15 cellular contexts compared by ENCODE assay signal in the genomic region with DNA sequence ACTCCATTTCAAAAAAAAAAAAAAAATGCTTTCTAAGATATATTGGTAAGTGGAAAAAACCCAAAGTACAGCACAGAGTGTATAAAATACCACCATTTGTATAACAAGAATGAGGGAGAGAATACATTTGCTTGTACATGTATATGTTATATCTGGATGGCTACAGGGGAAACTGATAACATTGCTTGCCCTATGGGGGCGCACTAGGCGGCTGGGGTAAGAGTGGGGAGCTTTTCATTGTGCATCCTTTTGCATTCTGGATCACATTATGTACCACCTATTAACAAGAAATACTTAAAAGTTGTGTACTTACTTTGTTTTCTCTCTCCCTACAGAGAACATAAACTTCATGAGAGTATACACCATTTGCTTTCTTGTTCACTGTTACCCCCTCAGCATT. TPM values are rescaled to one million over a fixed set of nuclear protein-coding genes. Genes with fewer than 3 reads are reported as not detected.
DNase-seq lines count a peak whose midpoint lies in the region; ATAC-seq and TF ChIP-seq lines count a peak whose summit lies in the region.
"Had no signal": no experiment of that assay in that cellular context is flagged by ENCODE, and none has a peak within 500 bp of the region (broad histone marks: within the 10 kb centered on the region; RNA-seq: fewer than 3 reads in every experiment).

No MANE protein-coding gene starts in this region.

- H4K20me1 ChIP-seq in DND-41 (ENCODE audit: insufficient read depth, low read length) (0 out of 2 replicates have a peak, but pooled peaks cover 2% of the 10 kb centered on the region), Loucy (ENCODE audit: insufficient read depth, low read length, poor library complexity, severe bottlenecking) (no peaks in the 10 kb centered on the region), OCI-LY7 (ENCODE audit: insufficient read depth, low read length) (no peaks in the 10 kb centered on the region)
- H4K20me1 ChIP-seq: BLaER1 had no signal

- H3K4me2 ChIP-seq in DND-41 (ENCODE audit: insufficient read depth, low read length) (no peak overlapping the region), Loucy (ENCODE audit: low read depth, low read length, poor library complexity, severe bottlenecking) (no peak overlapping the region), OCI-LY7 (ENCODE audit: low read length) (no peak overlapping the region), neuronal stem cell (ENCODE audit: insufficient read depth, low read length, poor library complexity, severe bottlenecking) (no peak overlapping the region)
- H3K4me2 ChIP-seq: BLaER1 had no signal

- H4K8ac ChIP-seq in neuronal stem cell (ENCODE audit: low read depth, low read length), result no peak overlapping the region

- H3K9ac ChIP-seq in DND-41 (ENCODE audit: low read depth, low read length), result no peak overlapping the region
- no peak overlapping the region for H3K9ac ChIP-seq in Loucy (ENCODE audit: low read depth, low read length, poor library complexity, severe bottlenecking)
- no peak overlapping the region for H3K9ac ChIP-seq in neuronal stem cell (ENCODE audit: low read depth, low read length, poor library complexity)
- H3K9ac ChIP-seq: BLaER1, GM23248 had no signal

- BruUV-seq in OCI-LY7 (replicated peaks; lab: Mats Ljungman, UMichigan), result no TSS peak

- H2BK15ac ChIP-seq in neuronal stem cell (ENCODE audit: low read length), result no peak overlapping the region

- CTCF ChIA-PET in OCI-LY7 (lab: Charles Lee; ENCODE audit: unreplicated experiment), result interaction anchor here (1.1 kb wide), 1 partner anchor 94 kb away, joined by 3 read pairs; no protein-coding TSS in a partner anchor

- H3K9me3 ChIP-seq in DND-41 (ENCODE audit: insufficient read depth, low read length, severe bottlenecking) (no peaks in the 10 kb centered on the region), Loucy (ENCODE audit: insufficient read depth, low read depth, low read length) (no peaks in the 10 kb centered on the region), OCI-LY7 (ENCODE audit: low read length) (no peaks in the 10 kb centered on the region), esophagus muscularis mucosa (no peaks in the 10 kb centered on the region), neuronal stem cell (replicated peaks in 1 of 2; ENCODE audit: control insufficient read depth in 2 of 2, insufficient read depth in 1 of 2, low read depth in 1 of 2, low read length in 2 of 2) (no peaks in the 10 kb centered on the region)
- H3K9me3 ChIP-seq: BLaER1 had no signal

- no peaks in the 10 kb centered on the region for H3K9me2 ChIP-seq in Loucy (replicated peaks; ENCODE audit: low read depth, low read length)
- no peaks in the 10 kb centered on the region for H3K9me2 ChIP-seq in OCI-LY7 (ENCODE audit: insufficient read depth, low read length)

- POLR2A ChIA-PET in OCI-LY7 (lab: Charles Lee), result interaction anchor here (0.6 to 1.6 kb wide), 3 partner anchors 10 to 94 kb away, joined by 3 to 4 read pairs (median 4); no protein-coding TSS in a partner anchor

- H2AK5ac ChIP-seq in neuronal stem cell (ENCODE audit: low read depth, low read length), result no peak overlapping the region

- H2BK5ac ChIP-seq in neuronal stem cell (ENCODE audit: low read length), result no peak overlapping the region

- 79% methylated on average over 2 of the region's 2 CpGs for WGBS in esophagus muscularis mucosa
- no CpG with 5 or more reads among the region's 2 CpGs for WGBS in neuronal stem cell (ENCODE audit: extremely low coverage in 2 of 2, insufficient read length in 2 of 2, insufficient replicate concordance in 1 of 2), 2 donors

- H3K18ac ChIP-seq in neuronal stem cell (ENCODE audit: low read length), result no peak overlapping the region

- H2BK120ac ChIP-seq in neuronal stem cell (ENCODE audit: low read depth, low read length), result no peak overlapping the region

- peaks cover 10% of the 10 kb centered on the region for H3K4me1 ChIP-seq in DND-41 (ENCODE audit: insufficient read depth, low read length)
- H3K4me1 ChIP-seq in Loucy (ENCODE audit: insufficient read depth, low read length, poor library complexity, severe bottlenecking), result no peaks in the 10 kb centered on the region
- peaks cover 5% of the 10 kb centered on the region for H3K4me1 ChIP-seq in OCI-LY7 (ENCODE audit: insufficient read depth, low read length, poor library complexity, severe bottlenecking)
- peaks cover 0 to 6% (median 5%) of the 10 kb centered on the region in 4 donors for H3K4me1 ChIP-seq in esophagus muscularis mucosa
- H3K4me1 ChIP-seq in neuronal stem cell (ENCODE audit: control insufficient read depth in 2 of 2, insufficient read depth in 1 of 2, low read depth in 1 of 2, low read length in 2 of 2), result no peaks in the 10 kb centered on the region

- no peak for TF ChIP-seq POLR2A in esophagus muscularis mucosa (IDR thresholded peaks at IDR 0.05; ENCODE audit: low read depth)

- H3K14ac ChIP-seq in neuronal stem cell (ENCODE audit: low read length), result no peak overlapping the region

- H3K36me3 ChIP-seq in DND-41 (ENCODE audit: insufficient read depth, low read length), result no peaks in the 10 kb centered on the region
- H3K36me3 ChIP-seq in Loucy (ENCODE audit: insufficient read depth, low read length), result no peaks in the 10 kb centered on the region
- no peaks in the 10 kb centered on the region for H3K36me3 ChIP-seq in OCI-LY7 (ENCODE audit: insufficient read depth, low read length)
- no peaks in the 10 kb centered on the region for H3K36me3 ChIP-seq in esophagus muscularis mucosa
- no peaks in the 10 kb centered on the region for H3K36me3 ChIP-seq in neuronal stem cell (replicated peaks in 1 of 2; ENCODE audit: control insufficient read depth in 2 of 2, insufficient read depth in 2 of 2, low read length in 2 of 2)
- H3K36me3 ChIP-seq: BLaER1 had no signal

- DNase-seq in DND-41, result no peak
- DNase-seq in GM20000 (ENCODE audit: low spot score), result no peak
- no peak for DNase-seq in OCI-LY7 (ENCODE audit: low spot score)
- DNase-seq in esophagus muscularis mucosa (ENCODE audit: extremely low spot score), result no peak
- no peak for DNase-seq in neuronal stem cell (ENCODE audit: low spot score)
- DNase-seq: CD8-positive, alpha-beta memory T cell; DMS53; GM23248; H7 had no signal

- H3K79me2 ChIP-seq in DND-41 (ENCODE audit: insufficient read depth, low read length) (no peaks in the 10 kb centered on the region), Loucy (ENCODE audit: insufficient read depth, low read length) (no peaks in the 10 kb centered on the region), OCI-LY7 (ENCODE audit: insufficient read depth, low read depth, low read length) (no peaks in the 10 kb centered on the region)

- TF ChIP-seq CTCF in DND-41 (IDR thresholded peaks at IDR 0.05; ENCODE audit: borderline replicate concordance, extremely low read depth, low read length, poor library complexity, severe bottlenecking), result peak; percentile 13
- TF ChIP-seq CTCF in GM20000 (IDR thresholded peaks at IDR 0.05; ENCODE audit: extremely low read depth, missing control alignments), result peak; percentile 4
- TF ChIP-seq CTCF in Loucy (conservative IDR thresholded peaks at IDR 0.05; ENCODE audit: low read length), result peak; percentile 39
- peak; percentile 70 for TF ChIP-seq CTCF in OCI-LY7 (conservative IDR thresholded peaks at IDR 0.05; ENCODE audit: low read length)
- no peak for TF ChIP-seq CTCF in esophagus muscularis mucosa (IDR thresholded peaks at IDR 0.05)

- no peak overlapping the region for H3K4ac ChIP-seq in neuronal stem cell (ENCODE audit: low read length)

- no peak for ATAC-seq in DND-41 (ENCODE audit: insufficient read depth, low read depth)
- ATAC-seq in GM18861 (IDR thresholded peaks at IDR 0.05; ENCODE audit: unreplicated experiment), result no peak
- no peak for ATAC-seq in GM18498 (IDR thresholded peaks at IDR 0.05; ENCODE audit: unreplicated experiment)
- ATAC-seq: HepG2 had no signal

- H2AFZ ChIP-seq in DND-41 (ENCODE audit: low read depth, low read length), result no peak overlapping the region
- H2AFZ ChIP-seq in Loucy (ENCODE audit: low read length), result no peak overlapping the region
- H2AFZ ChIP-seq in OCI-LY7 (ENCODE audit: low read length), result no peak overlapping the region
- no peak overlapping the region for H2AFZ ChIP-seq in neuronal stem cell (ENCODE audit: low read length)
- H2AFZ ChIP-seq: GM23248 had no signal

- no peaks in the 10 kb centered on the region for H3K27me3 ChIP-seq in DND-41 (ENCODE audit: insufficient read depth, low read length, poor library complexity)
- no peaks in the 10 kb centered on the region for H3K27me3 ChIP-seq in Loucy (ENCODE audit: insufficient read depth, low read length, poor library complexity, severe bottlenecking)
- H3K27me3 ChIP-seq in esophagus muscularis mucosa, result no peaks in the 10 kb centered on the region
- no peaks in the 10 kb centered on the region for H3K27me3 ChIP-seq in neuronal stem cell (ENCODE audit: control insufficient read depth in 3 of 3, insufficient read depth in 3 of 3, low read depth in 1 of 3, low read length in 3 of 3)
- H3K27me3 ChIP-seq: BLaER1 had no signal

- no peaks in the 10 kb centered on the region for H3K79me1 ChIP-seq in neuronal stem cell (ENCODE audit: low read depth, low read length)

- H3K27ac ChIP-seq in DND-41 (ENCODE audit: low read length) (no peak overlapping the region), OCI-LY7 (ENCODE audit: low read depth, low read length, poor library complexity, severe bottlenecking) (no peak overlapping the region), esophagus muscularis mucosa (replicated peaks in 1 of 4) (no peak overlapping the region), neuronal stem cell (replicated peaks; ENCODE audit: low read length) (no peak overlapping the region)
- H3K27ac ChIP-seq: 22Rv1, BLaER1, GM23248 had no signal

- intact Hi-C loops in OCI-LY7 (cut with micrococcal nuclease; ENCODE audit: unreplicated experiment), result loop anchor here (10.0 kb wide), 1 partner anchor 421 kb away; no protein-coding TSS in a partner anchor
- intact Hi-C loops in esophagus muscularis mucosa (cut with DNase I), result loop anchor here (5.0 kb wide), 1 partner anchor 249 kb away; no protein-coding TSS in a partner anchor

- H2BK12ac ChIP-seq in neuronal stem cell (ENCODE audit: low read length), result no peak overlapping the region

- TF ChIP-seq EP300 in esophagus muscularis mucosa (IDR thresholded peaks at IDR 0.05), result no peak

- no peak overlapping the region for H3K4me3 ChIP-seq in DND-41 (ENCODE audit: low read depth in 1 of 2, low read length in 2 of 2)
- no peak overlapping the region for H3K4me3 ChIP-seq in Loucy (ENCODE audit: low read length, poor library complexity, severe bottlenecking)
- H3K4me3 ChIP-seq in OCI-LY7 (ENCODE audit: low read depth, low read length, poor library complexity, severe bottlenecking), result no peak overlapping the region
- no peak overlapping the region for H3K4me3 ChIP-seq in esophagus muscularis mucosa
- no peak overlapping the region for H3K4me3 ChIP-seq in neuronal stem cell (ENCODE audit: low read length in 2 of 2)
- H3K4me3 ChIP-seq: BLaER1, GM23248 had no signal

- H3F3A ChIP-seq in Loucy (ENCODE audit: low read depth), result no peaks in the 10 kb centered on the region

- H4K91ac ChIP-seq in neuronal stem cell (ENCODE audit: low read depth, low read length, poor library complexity), result no peak overlapping the region

- H3K23ac ChIP-seq in neuronal stem cell (ENCODE audit: low read depth, low read length, poor library complexity), result no peak overlapping the region

RNA-seq across cellular contexts. Expression of a gene that starts 28.6 kb away (rescaled TPM):
- not detected in 2 replicates for total RNA-seq in OCI-LY7 (2014; rRNA removed; shearing (Covaris generic))
- total RNA-seq in OCI-LY7 (2022) (not detected in 2 replicates), esophagus muscularis mucosa (under 1 TPM; under 0.01 to 0.23 (median 0.15) TPM)
- polyA plus RNA-seq in neuronal stem cell (2013, experiment 1 of 2), result 0.33 TPM
- polyA plus RNA-seq in neuronal stem cell (2013, experiment 2 of 2), result 0.42 TPM
- total RNA-seq: CD8-positive, alpha-beta memory T cell; GM23248 had no signal
- polyA plus RNA-seq: GM23248 had no signal

RNA-seq across cellular contexts. Expression of a gene that starts 46.6 kb away (rescaled TPM):
- total RNA-seq in OCI-LY7 (2014; rRNA removed; shearing (Covaris generic)), result 46.6 and 57.9 TPM in 2 replicates
- total RNA-seq in OCI-LY7 (2022) (82.6 and 83.6 TPM in 2 replicates), esophagus muscularis mucosa (10 to 100 TPM; 39.3 to 53.3 (median 41.6) TPM)
- 85.6 TPM for polyA plus RNA-seq in neuronal stem cell (2013, experiment 1 of 2)
- polyA plus RNA-seq in neuronal stem cell (2013, experiment 2 of 2), result 86.8 TPM

Comparison
In these comparisons a context has a peak if more than half of its experiments do, and no peak if none do; other contexts are left out.
1. CTCF ChIP-seq: peak in DND-41 (single experiment), GM20000 (single experiment), Loucy (single experiment) and OCI-LY7 (single experiment); none in esophagus muscularis mucosa (0 of 3).